ENCODE assay signal across 24 cellular contexts in genomic region chr16:7731121-7731520, GRCh38.
"Had no signal": no experiment of that assay in that cellular context is flagged by ENCODE, and none has a peak within 500 bp of the region (broad histone marks: within the 10 kb centered on the region; RNA-seq: fewer than 3 reads in every experiment).

No MANE protein-coding gene starts in this region.

- ATAC-seq: gastrocnemius medialis; left lobe of liver; natural killer cell; pancreas; psoas muscle; right lobe of liver; stimulated activated memory B cell treated with anti-CD40 and anti-IgM and Interleukin-4, amounts not matched to agents 10 μg/mL and 1 μg/mL and 100 μg/mL, for 72 hours had no signal

- H3K9me3 ChIP-seq: gastrocnemius medialis, pancreas, psoas muscle, right lobe of liver, thoracic aorta, transverse colon had no signal

- H3K36me3 Mint-ChIP-seq: memory B cell; mesothelial cell of epicardium; natural killer cell; neural progenitor cell; stimulated activated memory B cell treated with anti-CD40 and anti-IgM and Interleukin-4, amounts not matched to agents 10 μg/mL and 1 μg/mL and 100 μg/mL, for 72 hours had no signal

- H3K4me1 Mint-ChIP-seq: memory B cell; mesothelial cell of epicardium; natural killer cell; neural progenitor cell; stimulated activated memory B cell treated with anti-CD40 and anti-IgM and Interleukin-4, amounts not matched to agents 10 μg/mL and 1 μg/mL and 100 μg/mL, for 72 hours had no signal

- H3K27me3 Mint-ChIP-seq: memory B cell; stimulated activated memory B cell treated with anti-CD40 and anti-IgM and Interleukin-4, amounts not matched to agents 10 μg/mL and 1 μg/mL and 100 μg/mL, for 72 hours; stimulated activated naive CD8-positive, alpha-beta T cell treated with anti-CD3 and anti-CD28 coated beads, Interleukin-15, Interleukin-2, amounts not matched to agents 100 ng/mL and 50 ng/mL, for 24 hours had no signal

- H3K27ac ChIP-seq: coronary artery, gastrocnemius medialis, neural progenitor cell, pancreas, psoas muscle, right lobe of liver, spleen, thoracic aorta, transverse colon had no signal

- H3K36me3 ChIP-seq: gastrocnemius medialis, neural progenitor cell, pancreas, right lobe of liver, spleen, thoracic aorta, transverse colon had no signal

- H3K4me3 ChIP-seq: coronary artery, gastrocnemius medialis, neural progenitor cell, pancreas, psoas muscle, right lobe of liver, spleen, thoracic aorta, transverse colon had no signal

- H3K27ac Mint-ChIP-seq: memory B cell; mesothelial cell of epicardium; natural killer cell; neural progenitor cell; stimulated activated memory B cell treated with anti-CD40 and anti-IgM and Interleukin-4, amounts not matched to agents 10 μg/mL and 1 μg/mL and 100 μg/mL, for 72 hours; stimulated activated naive CD8-positive, alpha-beta T cell treated with anti-CD3 and anti-CD28 coated beads, Interleukin-15, Interleukin-2, amounts not matched to agents 100 ng/mL and 50 ng/mL, for 24 hours had no signal

- H3K4me1 ChIP-seq: gastrocnemius medialis, neural progenitor cell, pancreas, psoas muscle, right lobe of liver, spleen, transverse colon had no signal

- H3K27me3 ChIP-seq: dorsolateral prefrontal cortex, gastrocnemius medialis, neural progenitor cell, pancreas, right lobe of liver, spleen, transverse colon had no signal

- DNase-seq: effector CD8-positive, alpha-beta T cell; gastrocnemius medialis; glutamatergic neuron; islet precursor cell; natural killer cell; nucleus accumbens; pancreas; psoas muscle; retina; right lobe of liver; spleen; stimulated activated CD4-positive, alpha-beta T cell treated with anti-CD3 and anti-CD28 coated beads, Interleukin-15, amount 100 ng/mL, for 24 hours; stimulated activated CD4-positive, alpha-beta T cell treated with anti-CD3 and anti-CD28 coated beads, Interleukin-1b, Interleukin-23, amount 100 ng/mL, for 48 hours; stimulated activated CD4-positive, alpha-beta T cell treated with anti-CD3 and anti-CD28 coated beads, Interleukin-4, amount 100 ng/mL, for 24 hours; transverse colon had no signal

- H3K4me3 Mint-ChIP-seq: memory B cell; mesothelial cell of epicardium; natural killer cell; neural progenitor cell; stimulated activated memory B cell treated with anti-CD40 and anti-IgM and Interleukin-4, amounts not matched to agents 10 μg/mL and 1 μg/mL and 100 μg/mL, for 72 hours; stimulated activated naive CD8-positive, alpha-beta T cell treated with anti-CD3 and anti-CD28 coated beads, Interleukin-15, Interleukin-2, amounts not matched to agents 100 ng/mL and 50 ng/mL, for 24 hours had no signal
